7 cellular contexts compared by ENCODE assay signal in the genomic region with DNA sequence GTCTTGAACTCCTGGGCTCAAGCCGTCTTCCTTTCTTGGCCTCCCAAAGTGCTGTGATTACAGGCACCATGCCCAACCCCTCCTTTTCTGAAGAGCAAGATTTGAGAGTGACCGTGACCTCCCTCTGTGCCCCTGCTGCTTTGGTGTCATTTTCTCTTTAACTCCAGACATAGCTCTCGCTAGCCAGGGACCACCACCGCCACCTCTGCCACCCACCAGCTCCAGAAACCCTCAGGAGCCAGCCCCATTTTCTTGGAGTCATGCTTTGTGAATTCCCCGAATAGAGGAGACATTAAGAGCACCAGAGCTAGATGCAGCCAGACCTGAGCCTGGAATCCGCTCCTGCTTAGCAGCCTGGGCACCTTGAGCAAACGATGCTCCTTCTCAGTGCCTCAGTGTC. TPM values are rescaled to one million over a fixed set of nuclear protein-coding genes. Genes with fewer than 3 reads are reported as not detected.
"Had no signal": no experiment of that assay in that cellular context is flagged by ENCODE, and none has a peak within 500 bp of the region (broad histone marks: within the 10 kb centered on the region; RNA-seq: fewer than 3 reads in every experiment).

No MANE protein-coding gene starts in this region.

- H3K9me3 Mint-ChIP-seq: H9 had no signal

- H3K27ac Mint-ChIP-seq: H9 had no signal

- H3K4me3 Mint-ChIP-seq: H9 had no signal

- H3K4me3 ChIP-seq: GM23248, K562 had no signal

- H3K9ac ChIP-seq: GM23248 had no signal

- DNase-seq: GM23248, HCEC 1CT, IMR-90 had no signal

- H3K27ac ChIP-seq: GM23248 had no signal

RNA-seq across cellular contexts. Expression of a gene that starts 31.3 kb away (rescaled TPM):
- total RNA-seq: GM23248, HT-29, IMR-90 had no signal
- polyA plus RNA-seq: GM23248, IMR-90 had no signal

RNA-seq across cellular contexts. Expression of a gene that starts 36.6 kb away (rescaled TPM):
- total RNA-seq: GM23248, H1, H9, HT-29, IMR-90 had no signal
- polyA plus RNA-seq: GM23248, IMR-90 had no signal
